In genomic region chr2:10452956-10453885, GRCh38 we compare ENCODE assay signal across 19 cellular contexts. TPM values are rescaled to one million over a fixed set of nuclear protein-coding genes. Genes with fewer than 3 reads are reported as not detected.
DNase-seq lines count a peak whose midpoint lies in the region; ATAC-seq and TF ChIP-seq lines count a peak whose summit lies in the region.
"Had no signal": no experiment of that assay in that cellular context is flagged by ENCODE, and none has a peak within 500 bp of the region (broad histone marks: within the 10 kb centered on the region; RNA-seq: fewer than 3 reads in every experiment).

No MANE protein-coding gene starts in this region.

- H3K4me3 Mint-ChIP-seq in neural crest cell: peak overlapping the region; percentile 31
- H3K4me3 Mint-ChIP-seq in osteocyte (ENCODE audit: unreplicated experiment): no peak overlapping the region
- H3K4me3 Mint-ChIP-seq: activated CD4-positive, alpha-beta T cell treated with anti-CD3 and anti-CD28 coated beads for 36 hours; CD4-positive, alpha-beta memory T cell; dendritic cell treated with granulocyte-macrophage colony-stimulating factor and Interleukin-4, amounts not matched to agents 40 ng/mL and 50 ng/mL, for 4 days had no signal

- peak; percentile 22 for DNase-seq in NCI-H1694 treated with DMSO at 0.1 percent for 48 hours (lab: John Stamatoyannopoulos, UW)
- no peak for DNase-seq in NCI-H1694 (lab: John Stamatoyannopoulos, UW)
- DNase-seq in IMR-90: no peak
- DNase-seq in RWPE2 (ENCODE audit: low spot score): no peak
- no peak for DNase-seq in neural crest cell (ENCODE audit: low read depth, low spot score)
- no peak for DNase-seq in activated naive CD4-positive, alpha-beta T cell treated with anti-CD3 and anti-CD28 coated beads, Interleukin-2, amount 50 U/mL, for 16 hours
- no peak for DNase-seq in T-helper 9 cell
- no peak for DNase-seq in osteocyte (ENCODE audit: extremely low spot score, unreplicated experiment)
- DNase-seq: activated CD4-positive, alpha-beta T cell treated with anti-CD3 and anti-CD28 coated beads for 36 hours; activated gamma-delta T cell treated with Interleukin-2 at 50 U/mL for 16 hours; CD4-positive, alpha-beta memory T cell; erythroblast; Karpas-422; NCI-H524 treated with DMSO at 0.1 percent for 48 hours had no signal

- H3K4ac ChIP-seq in IMR-90 (ENCODE audit: low read depth, low read length): no peak overlapping the region

- H3K27ac ChIP-seq in IMR-90 (ENCODE audit: insufficient read depth, low read length) (no peak overlapping the region), RWPE2 (ENCODE audit: poor library complexity, severe bottlenecking) (peak overlapping the region; percentile 83)
- H3K27ac ChIP-seq: SJSA1, upper lobe of left lung had no signal

- intact Hi-C loops in IMR-90 (cut with micrococcal nuclease): no loop called here

- H4K20me1 ChIP-seq in IMR-90 (ENCODE audit: insufficient read depth, low read length): no peaks in the 10 kb centered on the region

- TF ChIP-seq CTCF in IMR-90 (conservative IDR thresholded peaks at IDR 0.05; ENCODE audit: low read depth, low read length): no peak
- TF ChIP-seq CTCF in RWPE2 (IDR thresholded peaks at IDR 0.05; ENCODE audit: poor library complexity, severe bottlenecking): no peak
- TF ChIP-seq CTCF in neural crest cell (conservative IDR thresholded peaks at IDR 0.05): no peak
- no peak for TF ChIP-seq CTCF in osteocyte (IDR thresholded peaks at IDR 0.05)

- ATAC-seq in IMR-90 (ENCODE audit: low read depth): no peak
- ATAC-seq in RWPE2 (ENCODE audit: low read depth): no peak
- ATAC-seq: activated CD4-positive, alpha-beta T cell treated with anti-CD3 and anti-CD28 coated beads for 36 hours had no signal

- 100% methylated on average over 4 of the region's 17 CpGs; no CpG with 5 or more reads in 1 of the 2 experiments for whole genome bisulfite sequencing in IMR-90 (ENCODE audit: extremely low coverage in 2 of 2, insufficient read length in 1 of 2), 2 experiments

- H3K27ac Mint-ChIP-seq in neural crest cell (ENCODE audit: unreplicated experiment) (no peak overlapping the region), osteocyte (ENCODE audit: unreplicated experiment) (no peak overlapping the region)
- H3K27ac Mint-ChIP-seq: activated CD4-positive, alpha-beta T cell treated with anti-CD3 and anti-CD28 coated beads for 36 hours; dendritic cell treated with granulocyte-macrophage colony-stimulating factor and Interleukin-4, amounts not matched to agents 40 ng/mL and 50 ng/mL, for 4 days had no signal

- no peak overlapping the region for H3K18ac ChIP-seq in IMR-90 (ENCODE audit: low read depth, low read length)

- H3K9me3 Mint-ChIP-seq in neural crest cell: no peaks in the 10 kb centered on the region
- no peaks in the 10 kb centered on the region for H3K9me3 Mint-ChIP-seq in osteocyte (ENCODE audit: unreplicated experiment)
- H3K9me3 Mint-ChIP-seq: CD4-positive, alpha-beta memory T cell; dendritic cell treated with granulocyte-macrophage colony-stimulating factor and Interleukin-4, amounts not matched to agents 40 ng/mL and 50 ng/mL, for 4 days had no signal

- H3K36me3 ChIP-seq in IMR-90 (ENCODE audit: control insufficient read depth, insufficient read depth, low read length) (no peaks in the 10 kb centered on the region), RWPE2 (ENCODE audit: low read depth) (no peaks in the 10 kb centered on the region)
- H3K36me3 ChIP-seq: ascending aorta, SJSA1, upper lobe of left lung had no signal

- peaks cover 0 to 11% of the 10 kb centered on the region in 2 experiments; a peak in 1 of 4 replicates for H3K79me1 ChIP-seq in IMR-90 (ENCODE audit: low read depth in 1 of 2, low read length in 2 of 2)

- no peak overlapping the region for H3K14ac ChIP-seq in IMR-90 (replicated peaks; ENCODE audit: low read depth, low read length)

- no peak overlapping the region for H4K5ac ChIP-seq in IMR-90 (ENCODE audit: low read depth, low read length)

- POLR2A ChIA-PET in IMR-90 (lab: Charles Lee; ENCODE audit: unreplicated experiment): no interaction called here

- peak overlapping the region; percentile 13; the same call in 1 of the 2 replicates for H4K91ac ChIP-seq in IMR-90 (ENCODE audit: insufficient read depth, low read depth, low read length)

- H3K4me1 ChIP-seq in IMR-90 (ENCODE audit: control insufficient read depth, insufficient read depth, low read length) (peaks cover 10% of the 10 kb centered on the region), RWPE2 (ENCODE audit: insufficient read depth, poor library complexity, severe bottlenecking) (peaks cover 44% of the 10 kb centered on the region)

- no peak overlapping the region for H2BK120ac ChIP-seq in IMR-90 (ENCODE audit: low read depth, low read length)

- no peaks in the 10 kb centered on the region for H3K36me3 Mint-ChIP-seq in neural crest cell (ENCODE audit: low read depth)
- no peaks in the 10 kb centered on the region for H3K36me3 Mint-ChIP-seq in osteocyte (ENCODE audit: unreplicated experiment)
- H3K36me3 Mint-ChIP-seq: CD4-positive, alpha-beta memory T cell had no signal

- H2AK9ac ChIP-seq in IMR-90 (replicated peaks; ENCODE audit: low read depth, low read length, poor library complexity): no peak overlapping the region

- no peak overlapping the region for H3K23ac ChIP-seq in IMR-90 (ENCODE audit: low read depth, low read length)

- dilution Hi-C loops in IMR-90 (cut with HindIII; ENCODE audit: low sequenced_read_pairs, unreplicated experiment): no loop called here

- BruUV-seq in IMR-90 (replicated peaks; lab: Mats Ljungman, UMichigan): no TSS peak

- H3K9ac ChIP-seq in IMR-90 (ENCODE audit: low read depth, low read length): no peak overlapping the region

- peak overlapping the region; percentile 45; the same call in 1 of the 3 replicates for H2BK15ac ChIP-seq in IMR-90 (ENCODE audit: low read depth, low read length)

- H3K56ac ChIP-seq in IMR-90 (ENCODE audit: extremely low read depth, insufficient read depth, low read length): no peak overlapping the region

- H3K4me1 Mint-ChIP-seq in neural crest cell (peaks cover 21% of the 10 kb centered on the region), osteocyte (ENCODE audit: unreplicated experiment) (peaks cover 31% of the 10 kb centered on the region)

- peaks cover 5% of the 10 kb centered on the region for H3K9me1 ChIP-seq in IMR-90 (ENCODE audit: insufficient read depth, low read length)

- H3K27me3 Mint-ChIP-seq in neural crest cell (ENCODE audit: low read depth): no peaks in the 10 kb centered on the region
- peaks cover 7% of the 10 kb centered on the region for H3K27me3 Mint-ChIP-seq in osteocyte (ENCODE audit: unreplicated experiment)
- H3K27me3 Mint-ChIP-seq: activated CD4-positive, alpha-beta T cell treated with anti-CD3 and anti-CD28 coated beads for 36 hours; CD4-positive, alpha-beta memory T cell had no signal

- peak overlapping the region; percentile 93 for H2AK5ac ChIP-seq in IMR-90 (ENCODE audit: low read depth, low read length)

- H2BK5ac ChIP-seq in IMR-90 (ENCODE audit: low read depth, low read length, poor library complexity, severe bottlenecking): no peak overlapping the region

- H2BK20ac ChIP-seq in IMR-90 (ENCODE audit: low read depth, low read length): peak overlapping the region; percentile 59; the same call in 1 of the 2 replicates

- no peak overlapping the region for H3K4me2 ChIP-seq in IMR-90 (ENCODE audit: low read depth, low read length)
- H3K4me2 ChIP-seq: smooth muscle cell had no signal

- in situ Hi-C loops in IMR-90 (cut with MboI; ENCODE audit: low sequenced_read_pairs): no loop called here

- H3K27me3 ChIP-seq in IMR-90 (ENCODE audit: control insufficient read depth, insufficient read depth, low read length) (no peaks in the 10 kb centered on the region), RWPE2 (ENCODE audit: insufficient read depth, poor library complexity, severe bottlenecking) (no peaks in the 10 kb centered on the region)
- H3K27me3 ChIP-seq: ascending aorta, SJSA1, upper lobe of left lung had no signal

- TF ChIP-seq POLR2A in IMR-90 (IDR thresholded peaks at IDR 0.05; ENCODE audit: low read depth, low read length): no peak

- no peak overlapping the region for H3K4me3 ChIP-seq in IMR-90 (ENCODE audit: insufficient read depth, low read depth, low read length)
- no peak overlapping the region for H3K4me3 ChIP-seq in RWPE2 (ENCODE audit: severe bottlenecking)
- H3K4me3 ChIP-seq: ascending aorta, SJSA1, smooth muscle cell, upper lobe of left lung had no signal

- H3K9me3 ChIP-seq in IMR-90 (ENCODE audit: control insufficient read depth, insufficient read depth, low read length) (no peaks in the 10 kb centered on the region), RWPE2 (ENCODE audit: severe bottlenecking) (no peaks in the 10 kb centered on the region)
- H3K9me3 ChIP-seq: ascending aorta, SJSA1, upper lobe of left lung had no signal

- CTCF ChIA-PET in IMR-90 (lab: Yijun Ruan, JAX): interaction anchor here (0.7 kb wide), 1 partner anchor 290 kb away, joined by 4 read pairs; no protein-coding TSS in a partner anchor

- H4K8ac ChIP-seq in IMR-90 (ENCODE audit: low read depth in 2 of 2, low read length in 2 of 2): no peak overlapping the region

- no peak for TF ChIP-seq RAD21 in IMR-90 (IDR thresholded peaks at IDR 0.05; ENCODE audit: low read length)

- H2AFZ ChIP-seq in IMR-90 (replicated peaks; ENCODE audit: low read length, poor library complexity): no peak overlapping the region

TF ChIP-seq in IMR-90, 13 proteins besides CTCF, POLR2A, EP300 and RAD21 (continues in another document):
- TF ChIP-seq RFX5 (IDR thresholded peaks at IDR 0.05; ENCODE audit: low read depth, low read length) (no peak), MAFK (IDR thresholded peaks at IDR 0.05; ENCODE audit: low read depth, low read length) (no peak), CEBPB (IDR thresholded peaks at IDR 0.05; ENCODE audit: low read depth, low read length) (no peak), USF2 (IDR thresholded peaks at IDR 0.05; ENCODE audit: low read depth, low read length) (no peak), FOS (IDR thresholded peaks at IDR 0.05; ENCODE audit: low read depth, low read length) (no peak), MAZ (IDR thresholded peaks at IDR 0.05; ENCODE audit: borderline replicate concordance, low read depth, low read length) (no peak), NFE2L2 (IDR thresholded peaks at IDR 0.05; ENCODE audit: low read depth, low read length) (no peak), RCOR1 (IDR thresholded peaks at IDR 0.05; ENCODE audit: insufficient replicate concordance, low read length) (no peak), BHLHE40 (IDR thresholded peaks at IDR 0.05; ENCODE audit: low read depth, low read length) (no peak)

RNA-seq across cellular contexts. Expression of gene ODC1, which starts 5.1 kb away (rescaled TPM):
- 204 and 251 TPM in 2 replicates for total RNA-seq in IMR-90 (2012; rRNA removed)
- 103 and 117 TPM in 2 replicates for polyA plus RNA-seq in IMR-90 (2012; rRNA removed)
- polyA plus RNA-seq in IMR-90 (2012; cell fraction: cytosol; rRNA removed): 55.7 and 87.1 TPM in 2 replicates
- polyA plus RNA-seq in IMR-90 (2012; cell fraction: nucleus; rRNA removed; ENCODE audit: low replicate concordance): 43.7 and 137 TPM in 2 replicates
- total RNA-seq in neural crest cell: 279 and 290 TPM in 2 replicates
- total RNA-seq in osteocyte: 41.7 and 44.8 TPM in 2 replicates
